34 cellular contexts compared by ENCODE assay signal in the genomic region with DNA sequence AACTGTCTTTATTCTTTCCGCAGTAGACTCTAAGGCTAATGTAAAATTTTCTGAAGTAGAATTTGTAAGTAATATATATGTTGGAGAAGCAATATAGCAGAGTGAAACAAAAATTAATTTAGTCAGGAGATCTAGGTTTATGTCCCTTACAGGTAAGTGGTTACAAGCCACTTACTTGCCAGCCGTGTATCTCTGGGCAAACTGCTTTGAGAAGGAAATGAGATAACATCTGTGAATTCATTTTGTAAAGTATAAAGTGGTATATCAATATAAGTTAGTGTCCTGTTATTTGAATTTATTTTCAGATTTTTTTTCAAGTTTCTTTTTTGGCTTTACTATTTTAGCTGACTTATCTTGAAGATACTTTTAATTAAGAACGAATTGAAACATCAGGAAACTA. TPM values are rescaled to one million over a fixed set of nuclear protein-coding genes. Genes with fewer than 3 reads are reported as not detected.
"Had no signal": no experiment of that assay in that cellular context is flagged by ENCODE, and none has a peak within 500 bp of the region (broad histone marks: within the 10 kb centered on the region; RNA-seq: fewer than 3 reads in every experiment).

No MANE protein-coding gene starts in this region.

- H3K27ac ChIP-seq: adrenal gland, body of pancreas, breast epithelium, SJCRH30, SK-N-MC had no signal

- DNase-seq: activated CD4-positive, alpha-beta T cell treated with anti-CD3 and anti-CD28 coated beads for 36 hours; activated CD4-positive, alpha-beta T cell treated with anti-CD3 and anti-CD28 coated beads, Interleukin-2, amount 10 ng/mL, durations not matched to agents 7 days and 5 days; activated CD4-positive, alpha-beta T cell treated with anti-CD3 and anti-CD28 coated beads, Interleukin-2, amount 50 U/mL, for 48 hours; activated CD8-positive, alpha-beta memory T cell treated with anti-CD3 and anti-CD28 coated beads for 24 hours; activated CD8-positive, alpha-beta memory T cell treated with anti-CD3 and anti-CD28 coated beads, Interleukin-2, amount 10 ng/mL, durations not matched to agents 7 days and 5 days; activated gamma-delta T cell treated with Interleukin-2 at 50 U/mL for 16 hours; activated naive CD4-positive, alpha-beta T cell treated with anti-CD3 and anti-CD28 coated beads for 36 hours; activated T-cell treated with anti-CD3 and anti-CD28 coated beads, Interleukin-2, amount 50 U/mL, for 24 hours; adrenal gland; body of pancreas; Karpas-422; MM.1S; MV-4-11; NCI-H1092; NCI-H1436 treated with DMSO at 0.1 percent for 48 hours; NCI-H1694 treated with DMSO at 0.1 percent for 48 hours; NCI-H2029; NCI-H2171 treated with DMSO at 0.1 percent for 48 hours; NCI-H226; NCI-H446 treated with DMSO at 0.1 percent for 48 hours; NCI-H526; NCI-H774; SHP77; SJCRH30 had no signal

- H3K27me3 ChIP-seq: adrenal gland, body of pancreas, breast epithelium, SJCRH30 had no signal

- H3K36me3 ChIP-seq: adrenal gland, breast epithelium, SJCRH30 had no signal

- H3K4me3 ChIP-seq: adrenal gland, body of pancreas, breast epithelium, K562, SJCRH30, SK-N-MC had no signal

- H3K9me3 ChIP-seq: adrenal gland, body of pancreas, breast epithelium, SJCRH30 had no signal

- FAIRE-seq: astrocyte, K562, TTC549 had no signal

- H3K4me1 ChIP-seq: adrenal gland, body of pancreas, breast epithelium, SJCRH30 had no signal

RNA-seq across cellular contexts. Expression of gene DAZL, which starts 5.5 kb away (rescaled TPM):
- total RNA-seq: activated CD4-positive, alpha-beta T cell treated with anti-CD3 and anti-CD28 coated beads for 36 hours; activated CD4-positive, alpha-beta T cell treated with anti-CD3 and anti-CD28 coated beads, Interleukin-2, amount 10 ng/mL, durations not matched to agents 7 days and 5 days; activated naive CD4-positive, alpha-beta T cell treated with anti-CD3 and anti-CD28 coated beads for 36 hours; activated naive CD4-positive, alpha-beta T cell treated with anti-CD3 and anti-CD28 coated beads, Interleukin-2, amount 50 U/mL, for 72 hours; activated T-helper 2 cell treated with anti-CD3 and anti-CD28 coated beads, Interferon-gamma antibody, Interleukin-2, Interleukin-4, amounts not matched to agents 10 μg/mL and 5 μg/mL and 100 μg/mL, durations not matched to agents 14 hours and 24 hours and 36 hours; adrenal gland; astrocyte; body of pancreas; breast epithelium; cardiac septum; K562; RPMI7951; SJCRH30; T-helper 1 cell treated with Interleukin-12 subunit alpha and Interleukin-12 subunit beta and Interleukin-4 antibody, amounts not matched to agents 30 ng/mL and 1 ng/mL, for 36 hours had no signal
- polyA plus RNA-seq: K562 had no signal
